ENCODE assay signal across 20 cellular contexts in genomic region chr2:182952741-182953450, GRCh38.
DNase-seq lines count a peak whose midpoint lies in the region; ATAC-seq, FAIRE-seq and TF ChIP-seq lines count a peak whose summit lies in the region.
"Had no signal": no experiment of that assay in that cellular context is flagged by ENCODE, and none has a peak within 500 bp of the region (broad histone marks: within the 10 kb centered on the region; RNA-seq: fewer than 3 reads in every experiment).

No MANE protein-coding gene starts in this region.

- no peak overlapping the region for H3K4me3 Mint-ChIP-seq in activated T-helper 17 cell treated with anti-CD3 and anti-CD28 coated beads, Interleukin-2, amount 50 U/mL, for 72 hours
- H3K4me3 Mint-ChIP-seq: activated B cell treated with CpG ODN at 0.5 μM for 24 hours had no signal

- H3K9me3 Mint-ChIP-seq in activated T-helper 17 cell treated with anti-CD3 and anti-CD28 coated beads, Interleukin-2, amount 50 U/mL, for 72 hours = no peaks in the 10 kb centered on the region
- H3K9me3 Mint-ChIP-seq: activated B cell treated with CpG ODN at 0.5 μM for 24 hours had no signal

- no peak for FAIRE-seq in H54 (lab: Jason Lieb, UNC)
- FAIRE-seq: frontal cortex had no signal

- H3K79me2 ChIP-seq in fibroblast of lung (ENCODE audit: control insufficient read depth, insufficient read depth, low read length) = no peaks in the 10 kb centered on the region

- intact Hi-C loops in A673 (cut with micrococcal nuclease; ENCODE audit: unreplicated experiment) = loop anchor here (2.0 kb wide), 2 partner anchors 24 to 40 kb away; no protein-coding TSS in a partner anchor

- H4K20me1 ChIP-seq in fibroblast of lung (ENCODE audit: control insufficient read depth, extremely low read depth, insufficient read depth, low read length) = no peaks in the 10 kb centered on the region

- no peak for ATAC-seq in activated T-helper 17 cell treated with anti-CD3 and anti-CD28 coated beads, Interleukin-2, amount 50 U/mL, for 72 hours (replicated peaks)
- ATAC-seq: body of pancreas, left ventricle myocardium superior had no signal

- TF ChIP-seq POLR2A in H54 (IDR thresholded peaks at IDR 0.05; ENCODE audit: low read depth, low read length) = no peak

- H3K4me3 ChIP-seq in A673 (ENCODE audit: low read depth, low read length, poor library complexity, severe bottlenecking) (no peak overlapping the region), fibroblast of lung (replicated peaks in 1 of 4; ENCODE audit: control extremely low read depth in 1 of 4, insufficient read depth in 1 of 4, low read depth in 3 of 4, low read length in 4 of 4) (no peak overlapping the region), SJCRH30 (no peak overlapping the region)
- H3K4me3 ChIP-seq: body of pancreas, MG63, ovary, uterus had no signal

- no peak for TF ChIP-seq CTCF in A673 (conservative IDR thresholded peaks at IDR 0.05; ENCODE audit: low read depth, low read length)
- TF ChIP-seq CTCF in fibroblast of lung (conservative IDR thresholded peaks at IDR 0.05 in 1 of 2, IDR thresholded peaks at IDR 0.05 in 1 of 2; ENCODE audit: low read depth in 1 of 2, low read length in 2 of 2) = no peak

- H3K27me3 Mint-ChIP-seq in activated T-helper 17 cell treated with anti-CD3 and anti-CD28 coated beads, Interleukin-2, amount 50 U/mL, for 72 hours = no peaks in the 10 kb centered on the region
- H3K27me3 Mint-ChIP-seq: activated B cell treated with CpG ODN at 0.5 μM for 24 hours had no signal

- BruUV-seq in A673 (replicated peaks; lab: Mats Ljungman, UMichigan) = no TSS peak

- peak overlapping the region; percentile 20 for H3K27ac Mint-ChIP-seq in activated T-helper 17 cell treated with anti-CD3 and anti-CD28 coated beads, Interleukin-2, amount 50 U/mL, for 72 hours
- H3K27ac Mint-ChIP-seq: activated B cell treated with CpG ODN at 0.5 μM for 24 hours had no signal

- H3K9ac ChIP-seq in fibroblast of lung (ENCODE audit: insufficient read depth, low read length) = no peak overlapping the region

- POLR2A ChIA-PET in A673 (lab: Charles Lee; ENCODE audit: low non-redundant PET) = no interaction called here

- H3K27ac ChIP-seq in A673 (ENCODE audit: low read depth, low read length, poor library complexity, severe bottlenecking) (peak overlapping the region; percentile 43), fibroblast of lung (ENCODE audit: insufficient read depth, low read length) (no peak overlapping the region), SJCRH30 (no peak overlapping the region)
- H3K27ac ChIP-seq: body of pancreas, ovary, uterus had no signal

- H3K4me1 ChIP-seq in A673 (ENCODE audit: insufficient read depth, low read length, poor library complexity, severe bottlenecking) (peaks cover 48% of the 10 kb centered on the region), fibroblast of lung (ENCODE audit: control insufficient read depth, extremely low read depth, insufficient read depth, low read length) (no peaks in the 10 kb centered on the region), SJCRH30 (no peaks in the 10 kb centered on the region)
- H3K4me1 ChIP-seq: body of pancreas, uterus had no signal

- no peak overlapping the region for H2AFZ ChIP-seq in fibroblast of lung (ENCODE audit: low read length)

- CTCF ChIA-PET in A673 (lab: Charles Lee) = no interaction called here

- H3K9me3 ChIP-seq in A673 (ENCODE audit: low read depth, low read length, poor library complexity, severe bottlenecking) = no peaks in the 10 kb centered on the region
- H3K9me3 ChIP-seq in fibroblast of lung (ENCODE audit: control insufficient read depth, insufficient read depth, low read depth, low read length) = no peaks in the 10 kb centered on the region
- H3K9me3 ChIP-seq in SJCRH30 (replicated peaks) = no peaks in the 10 kb centered on the region
- H3K9me3 ChIP-seq: body of pancreas, MG63, ovary, uterus had no signal

- H3K36me3 ChIP-seq in A673 (ENCODE audit: insufficient read depth, low read length, poor library complexity, severe bottlenecking) (peaks cover 53% of the 10 kb centered on the region), fibroblast of lung (ENCODE audit: control insufficient read depth, insufficient read depth, low read length) (peaks cover 5% of the 10 kb centered on the region), SJCRH30 (peaks cover 42% of the 10 kb centered on the region)
- H3K36me3 ChIP-seq: ovary, uterus had no signal

- peaks cover 40% of the 10 kb centered on the region for H3K36me3 Mint-ChIP-seq in activated T-helper 17 cell treated with anti-CD3 and anti-CD28 coated beads, Interleukin-2, amount 50 U/mL, for 72 hours (ENCODE audit: low read depth)

- no peak overlapping the region for H3K4me2 ChIP-seq in fibroblast of lung (ENCODE audit: extremely low read depth, insufficient read depth, low read length)

- H3K4me1 Mint-ChIP-seq in activated T-helper 17 cell treated with anti-CD3 and anti-CD28 coated beads, Interleukin-2, amount 50 U/mL, for 72 hours = no peaks in the 10 kb centered on the region
- H3K4me1 Mint-ChIP-seq: activated B cell treated with CpG ODN at 0.5 μM for 24 hours had no signal

- peak; percentile 91 for DNase-seq in A673 (ENCODE audit: low spot score)
- peak; percentile 31 for DNase-seq in GM03348 (ENCODE audit: low spot score)
- peak; percentile 37 to 77 for DNase-seq in fibroblast of lung (ENCODE audit: low read depth in 2 of 2)
- DNase-seq in H54 (ENCODE audit: insufficient read length, low spot score) = no peak
- no peak for DNase-seq in SJCRH30
- no peak for DNase-seq in stimulated activated CD4-positive, alpha-beta T cell treated with anti-CD3 and anti-CD28 coated beads, Interleukin-4, amount 100 ng/mL, for 4 hours
- no peak for DNase-seq in cerebellar cortex (ENCODE audit: low spot score)
- DNase-seq: ACHN; activated B cell treated with CpG ODN at 0.5 μM for 24 hours; activated gamma-delta T cell; body of pancreas; left ventricle myocardium superior; MG63; NCI-H187; NCI-H446 treated with DMSO at 0.1 percent for 48 hours; ovary; stimulated activated CD4-positive, alpha-beta T cell treated with anti-CD3 and anti-CD28 coated beads, Interleukin-2, amount 100 ng/mL, for 24 hours; uterus had no signal

- H3K27me3 ChIP-seq in A673 (replicated peaks; ENCODE audit: insufficient read depth, low read depth, low read length, poor library complexity) (no peaks in the 10 kb centered on the region), fibroblast of lung (ENCODE audit: control insufficient read depth, insufficient read depth, low read length) (no peaks in the 10 kb centered on the region), SJCRH30 (no peaks in the 10 kb centered on the region)
- H3K27me3 ChIP-seq: body of pancreas, MG63, ovary, uterus had no signal

Comparison
In these comparisons a context has a peak if more than half of its experiments do, and no peak if none do; other contexts are left out.
1. DNase-seq: peak in A673 (single experiment), GM03348 (single experiment) and fibroblast of lung (2 of 2); none in H54 (single experiment), SJCRH30 (0 of 2), stimulated activated CD4-positive, alpha-beta T cell treated with anti-CD3 and anti-CD28 coated beads, Interleukin-4, amount 100 ng/mL, for 4 hours (0 of 2) and cerebellar cortex (single experiment).